In the genomic region with DNA sequence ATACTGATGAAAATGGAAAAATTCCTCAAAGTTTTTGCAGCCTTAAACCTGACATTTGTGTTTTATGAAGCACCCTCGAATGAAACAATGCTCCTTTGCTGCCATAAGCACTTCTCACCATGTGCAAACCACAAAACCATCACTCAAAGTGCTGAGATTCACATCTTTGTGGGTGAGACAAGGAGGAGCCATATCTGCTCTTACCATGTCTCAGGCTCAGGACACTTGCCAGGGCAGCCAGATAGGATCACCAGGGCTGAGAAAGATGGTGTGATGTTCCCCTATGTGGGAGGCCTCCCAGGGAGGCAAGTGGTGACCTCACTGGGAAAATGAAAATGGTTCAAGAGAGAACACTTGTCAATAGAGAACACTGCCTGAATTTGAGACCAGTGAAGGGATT, we compare ENCODE assay signal across 16 cellular contexts.
A peak's percentile ranks its signal among the peaks of the same experiment; 100 is the strongest.
DNase-seq lines count a peak whose midpoint lies in the region; ATAC-seq and TF ChIP-seq lines count a peak whose summit lies in the region.
"Had no signal": no experiment of that assay in that cellular context is flagged by ENCODE, and none has a peak within 500 bp of the region (broad histone marks: within the 10 kb centered on the region; RNA-seq: fewer than 3 reads in every experiment).

No MANE protein-coding gene starts in this region.

- H3K36me3 ChIP-seq in brain microvascular endothelial cell (replicated peaks), result no peaks in the 10 kb centered on the region
- H3K36me3 ChIP-seq: HAP-1, right atrium auricular region had no signal

- no peaks in the 10 kb centered on the region for H3K27me3 ChIP-seq in brain microvascular endothelial cell (replicated peaks)
- H3K27me3 ChIP-seq: hepatocyte, right atrium auricular region had no signal

- H3K27ac ChIP-seq in brain microvascular endothelial cell, result peak overlapping the region; percentile 38
- H3K27ac ChIP-seq: hepatocyte, right atrium auricular region had no signal

- ATAC-seq in GM21526 (IDR thresholded peaks at IDR 0.05; ENCODE audit: low FRiP score, unreplicated experiment) (no peak), HG03521 (IDR thresholded peaks at IDR 0.05; ENCODE audit: unreplicated experiment) (no peak), HG03342 (IDR thresholded peaks at IDR 0.05; ENCODE audit: unreplicated experiment) (no peak)

- in situ Hi-C loops in brain microvascular endothelial cell (cut with HindIII; ENCODE audit: low pct_ligation_motif_present, low sequenced_read_pairs), result no loop called here

- no peak for TF ChIP-seq CTCF in brain microvascular endothelial cell (IDR thresholded peaks at IDR 0.05; ENCODE audit: low read depth, low read length, missing control alignments)

- H3K4me3 ChIP-seq in brain microvascular endothelial cell (ENCODE audit: low read depth, low read length) (no peak overlapping the region), skeletal muscle cell (ENCODE audit: low read depth, low read length) (no peak overlapping the region)
- H3K4me3 ChIP-seq: HAP-1, hepatocyte, right atrium auricular region had no signal

- peak; percentile 97 for DNase-seq in GM04504 (ENCODE audit: low read depth)
- peak; percentile 84 for DNase-seq in OCI-M1 (lab: John Stamatoyannopoulos, UW)
- peak; percentile 59 for DNase-seq in brain microvascular endothelial cell
- DNase-seq in skeletal muscle cell (ENCODE audit: low read depth), result peak; percentile 93
- DNase-seq in ecto neural progenitor cell (ENCODE audit: low spot score), result no peak
- DNase-seq: activated naive CD4-positive, alpha-beta T cell treated with anti-CD3 and anti-CD28 coated beads, Interleukin-2, amount 10 ng/mL, durations not matched to agents 7 days and 5 days; NCI-H1105; NCI-H524; Right ventricle myocardium superior; stimulated activated naive CD4-positive, alpha-beta T cell treated with Interleukin-2 at 50 U/mL for 16 hours had no signal
